8 cellular contexts compared by ENCODE assay signal in the genomic region with DNA sequence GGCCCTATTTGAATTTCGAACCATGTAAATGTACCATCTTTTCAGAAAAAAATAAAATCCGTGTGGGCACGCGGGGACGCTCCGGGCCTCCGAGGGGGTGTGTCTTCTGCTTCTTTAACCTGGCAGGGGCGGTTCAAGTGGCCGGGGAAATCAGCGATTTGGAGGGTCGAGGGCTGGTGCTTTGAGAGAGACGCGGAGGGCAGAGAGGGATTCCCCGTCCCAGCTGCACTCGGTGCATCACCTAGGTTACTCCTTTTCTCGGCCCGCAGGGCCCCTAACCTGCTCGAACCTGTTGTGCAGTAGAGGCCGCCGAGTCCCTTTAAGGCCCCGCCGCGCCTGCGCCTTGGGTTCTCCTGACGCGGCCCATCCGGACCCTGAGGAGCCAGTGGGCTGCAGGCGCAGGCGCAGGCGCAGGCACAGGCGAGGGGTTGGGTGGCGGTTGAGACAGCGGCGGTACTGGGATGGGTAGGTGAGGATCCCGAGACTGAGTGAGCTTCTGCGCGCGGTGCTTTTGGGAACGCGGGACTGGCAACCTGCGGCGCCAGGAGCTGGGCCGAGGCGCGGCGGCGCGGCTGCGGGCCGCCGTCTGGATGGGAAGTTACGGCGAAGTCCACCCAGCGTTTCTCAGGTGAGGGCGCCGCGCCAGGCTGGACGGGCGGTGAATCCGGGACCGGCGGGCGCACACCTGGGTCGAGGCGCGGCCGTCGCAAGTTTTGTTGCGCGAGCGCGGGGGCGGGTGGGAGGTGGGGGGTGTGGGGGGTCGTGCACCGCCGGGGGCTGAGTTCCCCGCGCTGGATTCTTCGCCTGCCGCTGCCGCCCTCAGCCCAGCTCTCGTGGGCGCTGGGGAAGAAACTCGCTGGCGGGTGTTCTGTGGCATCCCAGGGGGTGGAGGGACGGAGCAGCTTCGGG. TPM values are rescaled to one million over a fixed set of nuclear protein-coding genes. Genes with fewer than 3 reads are reported as not detected.
A peak's percentile ranks its signal among the peaks of the same experiment; 100 is the strongest.
DNase-seq lines count a peak whose midpoint lies in the region; ATAC-seq and TF ChIP-seq lines count a peak whose summit lies in the region.

A gene with protein sequence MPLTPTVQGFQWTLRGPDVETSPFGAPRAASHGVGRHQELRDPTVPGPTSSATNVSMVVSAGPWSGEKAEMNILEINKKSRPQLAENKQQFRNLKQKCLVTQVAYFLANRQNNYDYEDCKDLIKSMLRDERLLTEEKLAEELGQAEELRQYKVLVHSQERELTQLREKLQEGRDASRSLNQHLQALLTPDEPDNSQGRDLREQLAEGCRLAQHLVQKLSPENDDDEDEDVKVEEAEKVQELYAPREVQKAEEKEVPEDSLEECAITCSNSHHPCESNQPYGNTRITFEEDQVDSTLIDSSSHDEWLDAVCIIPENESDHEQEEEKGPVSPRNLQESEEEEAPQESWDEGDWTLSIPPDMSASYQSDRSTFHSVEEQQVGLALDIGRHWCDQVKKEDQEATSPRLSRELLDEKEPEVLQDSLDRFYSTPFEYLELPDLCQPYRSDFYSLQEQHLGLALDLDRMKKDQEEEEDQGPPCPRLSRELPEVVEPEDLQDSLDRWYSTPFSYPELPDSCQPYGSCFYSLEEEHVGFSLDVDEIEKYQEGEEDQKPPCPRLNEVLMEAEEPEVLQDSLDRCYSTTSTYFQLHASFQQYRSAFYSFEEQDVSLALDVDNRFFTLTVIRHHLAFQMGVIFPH (plus strand): TSS at position 417 of the 909 bp plus-strand sequence. CDS start 4,950 bp downstream, outside the sequence.

- no peaks in the 10 kb centered on the region for H3K9me2 ChIP-seq in Loucy (replicated peaks; ENCODE audit: low read depth, low read length)

- peak within 1 kb of the TSS; percentile 88 for H2AFZ ChIP-seq in Loucy (ENCODE audit: low read length)

- H3K4me2 ChIP-seq in Loucy (ENCODE audit: low read depth, low read length, poor library complexity, severe bottlenecking), result peak within 1 kb of the TSS; percentile 86

- no peaks in the 10 kb centered on the region for H3F3A ChIP-seq in Loucy (ENCODE audit: low read depth)

- H3K4me3 ChIP-seq in Loucy (ENCODE audit: low read length, poor library complexity, severe bottlenecking) (peak within 1 kb of the TSS; percentile 82), SK-N-MC (peak within 1 kb of the TSS; percentile 87)

- H3K9me3 ChIP-seq in Loucy (ENCODE audit: insufficient read depth, low read depth, low read length) (no peaks in the 10 kb centered on the region), SK-N-MC (ENCODE audit: low read depth, low read length) (no peaks in the 10 kb centered on the region)

- H4K20me1 ChIP-seq in Loucy (ENCODE audit: insufficient read depth, low read length, poor library complexity, severe bottlenecking), result peaks cover 13% of the 10 kb centered on the region

- H3K9ac ChIP-seq in Loucy (ENCODE audit: low read depth, low read length, poor library complexity, severe bottlenecking) (peak within 1 kb of the TSS; percentile 66), SK-N-MC (ENCODE audit: insufficient read length) (peak within 1 kb of the TSS; percentile 84)

- DNase-seq in DMS 273 treated with DMSO at 0.1 percent for 48 hours (lab: John Stamatoyannopoulos, UW) (peak; percentile 79), SK-N-MC (ENCODE audit: low read depth, low spot score) (peak; percentile 34), glomerular endothelial cell (ENCODE audit: extremely low read depth, low read depth, low spot score) (peak; percentile 14), omental fat pad (ENCODE audit: low spot score) (peak; percentile 54), superior temporal gyrus (ENCODE audit: extremely low spot score) (peak; percentile 92)
- DNase-seq in activated naive CD4-positive, alpha-beta T cell treated with anti-CD3 and anti-CD28 coated beads, Interleukin-2, amount 50 U/mL, for 16 hours, result peak; percentile 92

- peak within 1 kb of the TSS; percentile 81 for H3K27ac ChIP-seq in SK-N-MC

- no peak for TF ChIP-seq CTCF in Loucy (conservative IDR thresholded peaks at IDR 0.05; ENCODE audit: low read length)
- TF ChIP-seq CTCF in omental fat pad (IDR thresholded peaks at IDR 0.05), result no peak

- no peaks in the 10 kb centered on the region for H3K27me3 ChIP-seq in Loucy (ENCODE audit: insufficient read depth, low read length, poor library complexity, severe bottlenecking)

- ATAC-seq in GM21723 (IDR thresholded peaks at IDR 0.05; ENCODE audit: unreplicated experiment) (peak; percentile 80), omental fat pad (ENCODE audit: low FRiP score) (peak; percentile 97)

- H3K4me1 ChIP-seq in Loucy (ENCODE audit: insufficient read depth, low read length, poor library complexity, severe bottlenecking), result peaks cover 24% of the 10 kb centered on the region

- H3K36me3 ChIP-seq in Loucy (ENCODE audit: insufficient read depth, low read length) (peaks cover under 1% of the 10 kb centered on the region; the same call in 1 of the 2 replicates), SK-N-MC (ENCODE audit: insufficient read depth, low read length) (peaks cover 2% of the 10 kb centered on the region; the same call in 1 of the 2 replicates)

- H3K79me2 ChIP-seq in Loucy (ENCODE audit: insufficient read depth, low read length), result peaks cover 39% of the 10 kb centered on the region

RNA-seq across cellular contexts. Expression of the gene that starts here (rescaled TPM):
- total RNA-seq in glomerular endothelial cell (10.0 and 13.9 TPM in 2 replicates), omental fat pad (10 to 100 TPM in 2 of 4 donors, 1 to 10 TPM in 2; 4.6 to 20.5 (median 8.7) TPM)

Comparison
In these comparisons a context has a peak if more than half of its experiments do, and no peak if none do; other contexts are left out.
1. Peak in every context shown above with its lines: DNase-seq, ATAC-seq, H3K4me3 ChIP-seq and H3K27ac ChIP-seq.
2. DNase-seq: peak in every context shown above with its lines; median percentile 92 in activated naive CD4-positive, alpha-beta T cell treated with anti-CD3 and anti-CD28 coated beads, Interleukin-2, amount 50 U/mL, for 16 hours; 92 in superior temporal gyrus; 79 in DMS 273 treated with DMSO at 0.1 percent for 48 hours; 54 in omental fat pad; 34 in SK-N-MC; 14 in glomerular endothelial cell.